Comparison of ENCODE assay signal across 8 cellular contexts in the genomic region with DNA sequence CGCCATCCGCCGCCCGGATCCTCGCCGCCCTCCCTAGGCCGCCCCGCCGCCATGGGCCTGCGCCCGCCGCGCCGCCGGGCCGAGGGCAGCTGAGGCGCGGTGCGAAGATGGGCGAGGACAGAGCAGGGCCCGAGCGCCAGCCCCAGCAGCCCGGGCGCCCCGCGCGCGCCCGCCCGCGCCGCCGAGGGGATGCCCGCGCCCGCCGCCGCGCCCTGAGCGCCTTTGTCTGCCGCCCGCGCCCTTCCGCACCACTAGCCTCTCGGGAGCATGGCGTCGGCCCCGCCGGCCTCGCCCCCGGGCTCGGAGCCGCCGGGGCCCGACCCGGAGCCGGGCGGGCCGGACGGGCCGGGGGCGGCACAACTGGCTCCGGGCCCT. TPM values are rescaled to one million over a fixed set of nuclear protein-coding genes. Genes with fewer than 3 reads are reported as not detected.
DNase-seq lines count a peak whose midpoint lies in the region; ATAC-seq, FAIRE-seq and TF ChIP-seq lines count a peak whose summit lies in the region.

No MANE protein-coding gene starts in this region.

- peak overlapping the region; percentile 84 to 95 (median 92) for H3K4me3 Mint-ChIP-seq in naive B cell

- no peaks in the 10 kb centered on the region for H3K9me3 ChIP-seq in Loucy (ENCODE audit: insufficient read depth, low read depth, low read length)

- H3K4me3 ChIP-seq in GM06990 (replicated peaks; ENCODE audit: low read depth, low read length): peak overlapping the region; percentile 80
- H3K4me3 ChIP-seq in Loucy (ENCODE audit: low read length, poor library complexity, severe bottlenecking): peak overlapping the region; percentile 75
- H3K4me3 ChIP-seq in bronchial epithelial cell (ENCODE audit: low read depth, low read length): peak overlapping the region; percentile 72

- peaks cover 0 to 4% of the 10 kb centered on the region in 2 donors for H3K36me3 Mint-ChIP-seq in naive B cell

- peak overlapping the region in 3 of 6 donors; percentile 86 to 97 (median 95) for H3K27ac Mint-ChIP-seq in naive B cell

- no peak for TF ChIP-seq CTCF in GM06990 (IDR thresholded peaks at IDR 0.05; ENCODE audit: insufficient read depth, low read length, poor library complexity, severe bottlenecking)
- no peak for TF ChIP-seq CTCF in Loucy (conservative IDR thresholded peaks at IDR 0.05; ENCODE audit: low read length)
- no peak for TF ChIP-seq CTCF in bronchial epithelial cell (IDR thresholded peaks at IDR 0.05; ENCODE audit: insufficient read depth, low read length, severe bottlenecking)

- no peaks in the 10 kb centered on the region for H3K9me2 ChIP-seq in Loucy (replicated peaks; ENCODE audit: low read depth, low read length)

- H3F3A ChIP-seq in Loucy (ENCODE audit: low read depth): no peaks in the 10 kb centered on the region

- no peak overlapping the region for H2AFZ ChIP-seq in Loucy (ENCODE audit: low read length)

- H3K79me2 ChIP-seq in Loucy (ENCODE audit: insufficient read depth, low read length): peaks cover 21% of the 10 kb centered on the region

- H3K9ac ChIP-seq in Loucy (ENCODE audit: low read depth, low read length, poor library complexity, severe bottlenecking): no peak overlapping the region

- H3K4me1 Mint-ChIP-seq in naive B cell: peaks cover 17 to 38% (median 32%) of the 10 kb centered on the region in 3 donors

- H3K36me3 ChIP-seq in GM06990 (ENCODE audit: control insufficient read depth, insufficient read depth, low read length) (no peaks in the 10 kb centered on the region), Loucy (ENCODE audit: insufficient read depth, low read length) (no peaks in the 10 kb centered on the region), bronchial epithelial cell (ENCODE audit: control insufficient read depth, insufficient read depth, low read length) (peaks cover 1% of the 10 kb centered on the region)

- no peaks in the 10 kb centered on the region for H3K9me3 Mint-ChIP-seq in naive B cell

- peaks cover 0 to 12% (median 3%) of the 10 kb centered on the region in 3 donors for H3K27me3 Mint-ChIP-seq in naive B cell

- no peak overlapping the region for H3K4me2 ChIP-seq in Loucy (ENCODE audit: low read depth, low read length, poor library complexity, severe bottlenecking)

- ATAC-seq in GM21717 (IDR thresholded peaks at IDR 0.05; ENCODE audit: unreplicated experiment) (peak; percentile 28), naive B cell (ENCODE audit: low read depth in 2 of 2) (peak; percentile 52 to 53)

- no peaks in the 10 kb centered on the region for H3K27me3 ChIP-seq in GM06990 (replicated peaks; ENCODE audit: control insufficient read depth, insufficient read depth, low read length)
- H3K27me3 ChIP-seq in Loucy (ENCODE audit: insufficient read depth, low read length, poor library complexity, severe bottlenecking): no peaks in the 10 kb centered on the region
- no peaks in the 10 kb centered on the region for H3K27me3 ChIP-seq in bronchial epithelial cell (ENCODE audit: control insufficient read depth, insufficient read depth, low read length)

- no peak for FAIRE-seq in bronchial epithelial cell (lab: Jason Lieb, UNC)

- no peak for DNase-seq in GM06990 (ENCODE audit: extremely low read depth, insufficient read length)
- no peak for DNase-seq in bronchial epithelial cell (ENCODE audit: low read depth)
- no peak for DNase-seq in naive B cell
- DNase-seq in SKM-1 (lab: John Stamatoyannopoulos, UW; ENCODE audit: unreplicated experiment): no peak
- no peak for DNase-seq in NCI-H1436 (lab: John Stamatoyannopoulos, UW)
- DNase-seq in SHP77 (lab: John Stamatoyannopoulos, UW): no peak

- H4K20me1 ChIP-seq in Loucy (ENCODE audit: insufficient read depth, low read length, poor library complexity, severe bottlenecking): peaks cover 6% of the 10 kb centered on the region

- peaks cover 15% of the 10 kb centered on the region for H3K4me1 ChIP-seq in Loucy (ENCODE audit: insufficient read depth, low read length, poor library complexity, severe bottlenecking)

RNA-seq across cellular contexts. Expression of gene RAB11FIP3, which starts 0.3 kb away (rescaled TPM):
- total RNA-seq in bronchial epithelial cell: 9.6 and 10.5 TPM in 2 replicates
- polyA plus RNA-seq in naive B cell (ENCODE audit: low read depth in 6 of 6): 1 to 10 TPM; 1.0 to 4.8 (median 1.9) TPM

RNA-seq across cellular contexts. Expression of gene DECR2, which starts 24.0 kb away (rescaled TPM):
- total RNA-seq in bronchial epithelial cell: 3.7 and 7.6 TPM in 2 replicates
- 1 to 10 TPM; 3.8 to 9.4 (median 5.2) TPM for polyA plus RNA-seq in naive B cell (ENCODE audit: low read depth in 6 of 6)

RNA-seq across cellular contexts. Expression of gene NME4, which starts 28.7 kb away (rescaled TPM):
- 35.3 and 64.0 TPM in 2 replicates for total RNA-seq in bronchial epithelial cell
- polyA plus RNA-seq in naive B cell (ENCODE audit: low read depth in 6 of 6): 100 to 1,000 TPM in 1 of 6 donors, 10 to 100 TPM in 5; 56.9 to 104 (median 65.1) TPM

RNA-seq across cellular contexts. Expression of gene PGAP6, which starts 43.9 kb away (rescaled TPM):
- total RNA-seq in bronchial epithelial cell: 44.2 and 46.3 TPM in 2 replicates
- 10 to 100 TPM in 5 of 6 donors, 1 to 10 TPM in 1; 7.1 to 24.3 (median 17.2) TPM for polyA plus RNA-seq in naive B cell (ENCODE audit: low read depth in 6 of 6)

RNA-seq across cellular contexts. Expression of gene MRPL28, which starts 55.4 kb away (rescaled TPM):
- 104 and 113 TPM in 2 replicates for total RNA-seq in bronchial epithelial cell
- 10 to 100 TPM; 60.1 to 76.8 (median 65.7) TPM for polyA plus RNA-seq in naive B cell (ENCODE audit: low read depth in 6 of 6)
